Comparison of ENCODE assay signal across 17 cellular contexts in the genomic region with DNA sequence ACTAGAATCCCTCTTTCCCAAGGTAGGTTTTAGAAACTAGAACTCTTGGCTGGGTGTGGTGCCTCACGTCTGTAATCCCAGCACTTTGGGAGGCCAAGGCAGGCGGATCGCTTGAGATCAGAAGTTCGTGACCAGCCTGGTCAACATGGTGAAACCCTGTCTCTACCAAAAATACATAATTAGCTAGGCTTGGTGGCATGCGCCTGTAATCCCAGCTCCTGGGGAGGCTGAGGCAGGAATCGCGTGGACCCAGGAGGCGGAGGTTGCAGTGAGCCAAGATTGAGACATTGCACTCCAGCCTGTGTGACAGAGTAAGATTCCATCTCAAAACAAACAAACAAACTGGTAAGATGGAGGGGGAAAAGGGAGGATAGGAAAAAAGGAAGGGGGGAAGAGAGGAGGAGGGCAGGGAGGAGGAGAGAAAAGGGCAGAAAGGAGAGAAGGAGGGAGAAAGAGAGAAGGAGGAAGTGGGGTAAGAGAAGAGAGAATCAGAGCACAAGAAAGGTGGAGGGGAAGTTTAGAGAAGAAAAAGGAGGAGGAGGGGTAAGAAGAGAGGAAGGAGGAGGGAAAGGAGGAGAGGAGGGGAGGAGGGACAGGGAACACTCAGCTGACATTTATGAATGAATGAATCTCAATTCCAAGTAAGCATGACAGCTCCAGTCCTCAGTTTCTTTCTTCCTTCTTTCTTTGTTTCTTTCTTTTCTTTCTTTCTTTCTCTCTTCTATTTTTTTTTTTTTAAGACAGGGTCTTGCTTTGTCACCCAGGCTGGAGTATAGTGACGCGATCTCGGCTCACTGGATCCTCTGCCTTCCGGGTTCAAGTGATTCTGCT. TPM values are rescaled to one million over a fixed set of nuclear protein-coding genes. Genes with fewer than 3 reads are reported as not detected.
A peak's percentile ranks its signal among the peaks of the same experiment; 100 is the strongest.
DNase-seq lines count a peak whose midpoint lies in the region; ATAC-seq and TF ChIP-seq lines count a peak whose summit lies in the region.
"Had no signal": no experiment of that assay in that cellular context is flagged by ENCODE, and none has a peak within 500 bp of the region (broad histone marks: within the 10 kb centered on the region; RNA-seq: fewer than 3 reads in every experiment).

No MANE protein-coding gene starts in this region.

- H3K27ac ChIP-seq in ovary (peak overlapping the region; percentile 83 to 86), MM.1S (ENCODE audit: low read length) (no peak overlapping the region)
- H3K27ac ChIP-seq: HL-60 had no signal

- H4K20me1 ChIP-seq in MM.1S (ENCODE audit: insufficient read depth, low read length), result no peaks in the 10 kb centered on the region

- no peaks in the 10 kb centered on the region for H3K36me3 Mint-ChIP-seq in natural killer cell
- no peaks in the 10 kb centered on the region for H3K36me3 Mint-ChIP-seq in natural killer cell treated with Interleukin-12 subunit alpha and Interleukin-12 subunit beta and Interleukin-15 and Interleukin-18, amount 100 ng/mL, for 72 hours
- peaks cover 12% of the 10 kb centered on the region for H3K36me3 Mint-ChIP-seq in dendritic cell treated with granulocyte-macrophage colony-stimulating factor and Interleukin-4, amounts not matched to agents 40 ng/mL and 50 ng/mL, for 4 days (ENCODE audit: low read depth)

- TF ChIP-seq CTCF in natural killer cell (IDR thresholded peaks at IDR 0.05) (no peak), ovary (IDR thresholded peaks at IDR 0.05) (no peak), MM.1S (IDR thresholded peaks at IDR 0.05; ENCODE audit: low read length) (no peak)

- peak overlapping the region; percentile 36 to 63 for H3K27ac Mint-ChIP-seq in natural killer cell
- H3K27ac Mint-ChIP-seq in natural killer cell treated with Interleukin-12 subunit alpha and Interleukin-12 subunit beta and Interleukin-15 and Interleukin-18, amount 100 ng/mL, for 72 hours, result peak overlapping the region in 1 of 2 donors; percentile 49
- peak overlapping the region; percentile 92 for H3K27ac Mint-ChIP-seq in dendritic cell treated with granulocyte-macrophage colony-stimulating factor and Interleukin-4, amounts not matched to agents 40 ng/mL and 50 ng/mL, for 4 days
- H3K27ac Mint-ChIP-seq: activated CD8-positive, alpha-beta T cell treated with anti-CD3 and anti-CD28 coated beads for 36 hours; activated naive CD4-positive, alpha-beta T cell treated with anti-CD3 and anti-CD28 coated beads for 36 hours; T-helper 1 cell treated with Interleukin-12 subunit alpha and Interleukin-12 subunit beta and Interleukin-4 antibody, amounts not matched to agents 30 μg/mL and 1 μg/mL, for 36 hours had no signal

- TF ChIP-seq POLR2A in ovary (IDR thresholded peaks at IDR 0.05), result no peak

- peaks cover 25 to 36% of the 10 kb centered on the region in 2 donors for H3K4me1 Mint-ChIP-seq in natural killer cell
- peaks cover 13 to 19% of the 10 kb centered on the region in 2 donors for H3K4me1 Mint-ChIP-seq in natural killer cell treated with Interleukin-12 subunit alpha and Interleukin-12 subunit beta and Interleukin-15 and Interleukin-18, amount 100 ng/mL, for 72 hours (ENCODE audit: low read depth in 2 of 2)
- peaks cover 53% of the 10 kb centered on the region for H3K4me1 Mint-ChIP-seq in dendritic cell treated with granulocyte-macrophage colony-stimulating factor and Interleukin-4, amounts not matched to agents 40 ng/mL and 50 ng/mL, for 4 days (ENCODE audit: low read depth)

- H3K9me2 ChIP-seq in MM.1S (replicated peaks; ENCODE audit: insufficient read depth, low read length), result no peaks in the 10 kb centered on the region

- no peaks in the 10 kb centered on the region for H3K36me3 ChIP-seq in ovary
- no peaks in the 10 kb centered on the region for H3K36me3 ChIP-seq in MM.1S (replicated peaks; ENCODE audit: insufficient read depth, low read length)

- no peaks in the 10 kb centered on the region for H3F3A ChIP-seq in MM.1S (ENCODE audit: insufficient read depth, low read length)

- ATAC-seq in natural killer cell, result no peak
- ATAC-seq in natural killer cell treated with Interleukin-12 subunit alpha and Interleukin-12 subunit beta and Interleukin-15 and Interleukin-18, amount 100 ng/mL, for 72 hours, result no peak
- no peak for ATAC-seq in GM18909 (IDR thresholded peaks at IDR 0.05; ENCODE audit: poor library complexity, unreplicated experiment)
- ATAC-seq in GM21825 (IDR thresholded peaks at IDR 0.05; ENCODE audit: unreplicated experiment), result no peak
- ATAC-seq: activated CD8-positive, alpha-beta T cell treated with anti-CD3 and anti-CD28 coated beads for 36 hours; Panc1 had no signal

- H3K4me1 ChIP-seq in ovary (ENCODE audit: insufficient read depth) (peaks cover 12% of the 10 kb centered on the region), MM.1S (ENCODE audit: low read length) (0 out of 2 replicates have a peak, but pooled peaks cover 4% of the 10 kb centered on the region)

- H3K9ac ChIP-seq in MM.1S (ENCODE audit: low read length), result no peak overlapping the region

- 73 to 79% (median 78%) methylated on average over 12 of the region's 12 CpGs for WGBS in ovary, 3 donors

- H3K9me3 Mint-ChIP-seq in natural killer cell, result no peaks in the 10 kb centered on the region
- no peaks in the 10 kb centered on the region for H3K9me3 Mint-ChIP-seq in natural killer cell treated with Interleukin-12 subunit alpha and Interleukin-12 subunit beta and Interleukin-15 and Interleukin-18, amount 100 ng/mL, for 72 hours
- no peaks in the 10 kb centered on the region for H3K9me3 Mint-ChIP-seq in dendritic cell treated with granulocyte-macrophage colony-stimulating factor and Interleukin-4, amounts not matched to agents 40 ng/mL and 50 ng/mL, for 4 days
- H3K9me3 Mint-ChIP-seq: activated CD8-positive, alpha-beta T cell treated with anti-CD3 and anti-CD28 coated beads for 36 hours; activated naive CD4-positive, alpha-beta T cell treated with anti-CD3 and anti-CD28 coated beads for 36 hours; T-helper 1 cell treated with Interleukin-12 subunit alpha and Interleukin-12 subunit beta and Interleukin-4 antibody, amounts not matched to agents 30 μg/mL and 1 μg/mL, for 36 hours had no signal

- no peaks in the 10 kb centered on the region for H3K27me3 Mint-ChIP-seq in natural killer cell (ENCODE audit: low read depth in 2 of 2)
- H3K27me3 Mint-ChIP-seq in natural killer cell treated with Interleukin-12 subunit alpha and Interleukin-12 subunit beta and Interleukin-15 and Interleukin-18, amount 100 ng/mL, for 72 hours, result no peaks in the 10 kb centered on the region
- H3K27me3 Mint-ChIP-seq in dendritic cell treated with granulocyte-macrophage colony-stimulating factor and Interleukin-4, amounts not matched to agents 40 ng/mL and 50 ng/mL, for 4 days, result peaks cover 10% of the 10 kb centered on the region
- H3K27me3 Mint-ChIP-seq: activated CD8-positive, alpha-beta T cell treated with anti-CD3 and anti-CD28 coated beads for 36 hours had no signal

- H3K4me3 ChIP-seq in ovary (no peak overlapping the region), MM.1S (ENCODE audit: low read length) (no peak overlapping the region)

- DNase-seq in natural killer cell (no peak), ovary (no peak), MM.1S (no peak), HuH-7.5 (ENCODE audit: low spot score) (no peak)
- DNase-seq in natural killer cell treated with Interleukin-12 subunit alpha and Interleukin-12 subunit beta and Interleukin-15 and Interleukin-18, amount 100 ng/mL, for 72 hours (ENCODE audit: low spot score), result no peak
- DNase-seq: activated CD8-positive, alpha-beta T cell treated with anti-CD3 and anti-CD28 coated beads for 36 hours; activated naive CD4-positive, alpha-beta T cell treated with anti-CD3 and anti-CD28 coated beads for 36 hours; EL; GOT3; stimulated activated CD4-positive, alpha-beta T cell treated with anti-CD3 and anti-CD28 coated beads, Interleukin-12 subunit alpha, Interleukin-12 subunit beta, amount 100 ng/mL, for 4 hours had no signal

- H3K4me3 Mint-ChIP-seq in natural killer cell, result peak overlapping the region; percentile 31
- H3K4me3 Mint-ChIP-seq in natural killer cell treated with Interleukin-12 subunit alpha and Interleukin-12 subunit beta and Interleukin-15 and Interleukin-18, amount 100 ng/mL, for 72 hours, result no peak overlapping the region
- H3K4me3 Mint-ChIP-seq in dendritic cell treated with granulocyte-macrophage colony-stimulating factor and Interleukin-4, amounts not matched to agents 40 ng/mL and 50 ng/mL, for 4 days, result no peak overlapping the region
- H3K4me3 Mint-ChIP-seq: activated CD8-positive, alpha-beta T cell treated with anti-CD3 and anti-CD28 coated beads for 36 hours; activated naive CD4-positive, alpha-beta T cell treated with anti-CD3 and anti-CD28 coated beads for 36 hours; T-helper 1 cell treated with Interleukin-12 subunit alpha and Interleukin-12 subunit beta and Interleukin-4 antibody, amounts not matched to agents 30 μg/mL and 1 μg/mL, for 36 hours had no signal

- H3K9me3 ChIP-seq in ovary (no peaks in the 10 kb centered on the region), MM.1S (replicated peaks; ENCODE audit: insufficient read depth, low read length) (no peaks in the 10 kb centered on the region)

- intact Hi-C loops in natural killer cell (cut with micrococcal nuclease) (loop anchor here (5.0 kb wide), 1 partner anchor 695 kb away; no protein-coding TSS in a partner anchor), ovary (cut with DNase I) (loop anchor here (5.0 to 10.0 kb wide), 5 partner anchors 45 to 123 kb away; a partner anchor contains a TSS)
- intact Hi-C loops in dendritic cell treated with granulocyte-macrophage colony-stimulating factor and Interleukin-4, amounts not matched to agents 40 ng/mL and 50 ng/mL, for 4 days (cut with micrococcal nuclease), result loop anchor here (5.0 kb wide), 1 partner anchor 120 kb away; no protein-coding TSS in a partner anchor

- no peak overlapping the region for H2AFZ ChIP-seq in MM.1S (ENCODE audit: low read length)

- H3K79me2 ChIP-seq in MM.1S (ENCODE audit: low read length), result no peaks in the 10 kb centered on the region

- TF ChIP-seq EP300 in ovary (IDR thresholded peaks at IDR 0.05), result no peak

- no peaks in the 10 kb centered on the region for H3K27me3 ChIP-seq in ovary
- H3K27me3 ChIP-seq in MM.1S (replicated peaks; ENCODE audit: insufficient read depth, low read length), result peaks cover 49% of the 10 kb centered on the region

- H3K4me2 ChIP-seq in MM.1S (ENCODE audit: low read depth, low read length), result no peak overlapping the region

RNA-seq across cellular contexts. Expression of a gene that starts 2.6 kb away (rescaled TPM):
- total RNA-seq in natural killer cell, result 10 to 100 TPM; 12.9 to 26.2 (median 16.3) TPM
- 1 to 10 TPM; 2.2 to 6.0 TPM for total RNA-seq in natural killer cell treated with Interleukin-12 subunit alpha and Interleukin-12 subunit beta and Interleukin-15 and Interleukin-18, amount 100 ng/mL, for 72 hours
- total RNA-seq in ovary, result 10 to 100 TPM; 27.3 to 43.1 (median 37.8) TPM
- 10 to 100 TPM in 1 of 2 donors, 1 to 10 TPM in 1; 4.6 to 42.3 TPM for polyA plus RNA-seq in ovary

RNA-seq across cellular contexts. Expression of a gene that starts 7.0 kb away (rescaled TPM):
- not detected for total RNA-seq in natural killer cell
- total RNA-seq in natural killer cell treated with Interleukin-12 subunit alpha and Interleukin-12 subunit beta and Interleukin-15 and Interleukin-18, amount 100 ng/mL, for 72 hours, result not detected
- total RNA-seq in ovary, result not detected
- polyA plus RNA-seq in ovary, result under 1 TPM in 1 of 2 donors, not detected in 1; 0.11 TPM
- total RNA-seq: activated CD8-positive, alpha-beta T cell treated with anti-CD3 and anti-CD28 coated beads for 36 hours; activated naive CD4-positive, alpha-beta T cell treated with anti-CD3 and anti-CD28 coated beads for 36 hours; myocyte had no signal

RNA-seq across cellular contexts. Expression of a gene that starts 19.2 kb away (rescaled TPM):
- not detected for total RNA-seq in natural killer cell
- total RNA-seq in natural killer cell treated with Interleukin-12 subunit alpha and Interleukin-12 subunit beta and Interleukin-15 and Interleukin-18, amount 100 ng/mL, for 72 hours, result not detected
- total RNA-seq in ovary, result 10 to 100 TPM in 2 of 7 donors, 1 to 10 TPM in 5; 1.4 to 14.1 (median 7.5) TPM
- polyA plus RNA-seq in ovary, result 1 to 10 TPM; 2.5 to 3.2 TPM
- total RNA-seq: activated CD8-positive, alpha-beta T cell treated with anti-CD3 and anti-CD28 coated beads for 36 hours; activated naive CD4-positive, alpha-beta T cell treated with anti-CD3 and anti-CD28 coated beads for 36 hours had no signal

RNA-seq across cellular contexts. Expression of a gene that starts 43.8 kb away (rescaled TPM):
- total RNA-seq in natural killer cell, result 10 to 100 TPM; 52.9 to 58.1 (median 57.8) TPM
- total RNA-seq in natural killer cell treated with Interleukin-12 subunit alpha and Interleukin-12 subunit beta and Interleukin-15 and Interleukin-18, amount 100 ng/mL, for 72 hours, result 10 to 100 TPM; 42.8 to 64.6 TPM
- 10 to 100 TPM; 43.9 to 93.0 (median 73.9) TPM for total RNA-seq in ovary
- polyA plus RNA-seq in ovary, result 10 to 100 TPM; 11.0 to 72.3 TPM

RNA-seq across cellular contexts. Expression of a gene that starts 47.8 kb away (rescaled TPM):
- total RNA-seq in natural killer cell (10 to 100 TPM; 28.4 to 30.1 (median 29.4) TPM), ovary (10 to 100 TPM; 54.4 to 90.4 (median 81.4) TPM)
- 10 to 100 TPM; 37.0 to 45.9 TPM for total RNA-seq in natural killer cell treated with Interleukin-12 subunit alpha and Interleukin-12 subunit beta and Interleukin-15 and Interleukin-18, amount 100 ng/mL, for 72 hours
- 10 to 100 TPM in 1 of 2 donors, 1 to 10 TPM in 1; 7.6 to 77.8 TPM for polyA plus RNA-seq in ovary
